Comparison of ENCODE assay signal across 15 cellular contexts in the genomic region with DNA sequence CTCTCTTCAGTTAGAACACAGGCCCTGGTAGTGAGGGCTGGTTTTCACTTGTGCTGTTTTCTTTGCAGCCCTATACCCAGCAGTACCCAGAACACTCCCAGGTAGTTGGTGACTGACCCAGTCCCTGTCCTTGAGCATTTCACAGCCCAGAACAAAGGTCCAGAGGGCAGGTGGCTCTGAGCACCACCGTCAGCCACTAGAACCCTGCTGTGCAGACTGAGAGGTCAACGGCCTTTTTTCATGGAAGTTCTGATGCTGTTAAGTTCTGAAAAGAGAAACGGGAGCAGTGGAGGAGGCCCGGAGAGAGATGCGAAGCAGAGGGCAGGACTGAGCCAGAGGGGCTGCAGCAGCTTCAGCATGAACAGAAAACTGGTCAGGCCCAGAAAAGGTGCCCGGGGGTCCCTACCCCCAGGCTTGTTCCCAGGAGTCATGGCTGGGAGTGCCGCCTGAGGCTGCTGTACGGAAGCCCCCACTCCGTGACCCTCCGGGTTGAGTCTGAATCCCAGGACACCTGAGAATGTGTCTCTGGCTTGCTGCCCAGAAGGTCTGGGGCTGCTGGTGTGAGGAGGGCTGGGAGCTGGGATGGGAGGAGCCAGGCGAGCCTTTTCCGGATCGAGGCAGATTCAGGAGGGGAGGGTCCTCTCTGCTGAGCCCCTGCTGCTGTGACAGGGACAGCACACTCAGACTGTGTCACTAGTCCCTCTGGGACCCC. TPM values are rescaled to one million over a fixed set of nuclear protein-coding genes. Genes with fewer than 3 reads are reported as not detected.
DNase-seq lines count a peak whose midpoint lies in the region; ATAC-seq and TF ChIP-seq lines count a peak whose summit lies in the region.
"Had no signal": no experiment of that assay in that cellular context is flagged by ENCODE, and none has a peak within 500 bp of the region (broad histone marks: within the 10 kb centered on the region; RNA-seq: fewer than 3 reads in every experiment).

No MANE protein-coding gene starts in this region.

- H3K9ac ChIP-seq in IMR-90 (ENCODE audit: low read depth, low read length): no peak overlapping the region
- H3K9ac ChIP-seq in endodermal cell (ENCODE audit: extremely low read depth, low read length, poor library complexity, severe bottlenecking): no peak overlapping the region

- H3K4me1 Mint-ChIP-seq in endodermal cell: no peaks in the 10 kb centered on the region
- no peaks in the 10 kb centered on the region for H3K4me1 Mint-ChIP-seq in progenitor cell of endocrine pancreas (ENCODE audit: low read depth)

- H3K4me3 Mint-ChIP-seq in endodermal cell (no peak overlapping the region), progenitor cell of endocrine pancreas (ENCODE audit: low read depth) (no peak overlapping the region)
- H3K4me3 Mint-ChIP-seq: activated T-helper 1 cell treated with anti-CD3 and anti-CD28 coated beads, Interleukin-12 subunit alpha, Interleukin-12 subunit beta, Interleukin-2, Interleukin-4 antibody, amounts not matched to agents 30 ng/mL and 10 ng/mL and 1 ng/mL, durations not matched to agents 14 hours and 24 hours and 36 hours had no signal

- H4K20me1 ChIP-seq in IMR-90 (ENCODE audit: insufficient read depth, low read length): no peaks in the 10 kb centered on the region; the same call in none of the 2 replicates

- H2BK15ac ChIP-seq in IMR-90 (ENCODE audit: low read depth, low read length): no peak overlapping the region

- no TSS peak for BruUV-seq in IMR-90 (replicated peaks; lab: Mats Ljungman, UMichigan)

- peaks cover 15 to 52% of the 10 kb centered on the region in 2 experiments; a peak in 3 of 4 replicates for H3K79me1 ChIP-seq in IMR-90 (ENCODE audit: low read depth in 1 of 2, low read length in 2 of 2)

- dilution Hi-C loops in IMR-90 (cut with HindIII; ENCODE audit: low sequenced_read_pairs, unreplicated experiment): no loop called here

- H3K18ac ChIP-seq in IMR-90 (ENCODE audit: low read depth, low read length): no peak overlapping the region

- H3K23ac ChIP-seq in IMR-90 (ENCODE audit: low read depth, low read length): no peak overlapping the region

- POLR2A ChIA-PET in IMR-90 (lab: Charles Lee; ENCODE audit: unreplicated experiment): no interaction called here

- no peak overlapping the region for H4K91ac ChIP-seq in IMR-90 (ENCODE audit: insufficient read depth, low read depth, low read length)

- WGBS in IMR-90 (ENCODE audit: extremely low coverage in 2 of 2, insufficient read length in 1 of 2), 2 experiments: 64% methylated on average over 10 of the region's 13 CpGs; no CpG with 5 or more reads in 1 of the 2 experiments
- WGBS in endodermal cell (ENCODE audit: insufficient coverage in 1 of 2, insufficient read length in 1 of 2), 2 experiments: 62 to 63% methylated on average over 11 to 13 of the region's 13 CpGs
- 27 to 47% methylated on average over 3 to 4 of the region's 13 CpGs for WGBS in gastroesophageal sphincter (ENCODE audit: low coverage in 1 of 2), 2 donors
- WGBS in lower leg skin, 2 donors: 67 to 84% methylated on average over 13 of the region's 13 CpGs

- no peak overlapping the region for H3K27ac Mint-ChIP-seq in endodermal cell
- peak overlapping the region; percentile 7 for H3K27ac Mint-ChIP-seq in progenitor cell of endocrine pancreas
- H3K27ac Mint-ChIP-seq: activated T-helper 1 cell treated with anti-CD3 and anti-CD28 coated beads, Interleukin-12 subunit alpha, Interleukin-12 subunit beta, Interleukin-2, Interleukin-4 antibody, amounts not matched to agents 30 ng/mL and 10 ng/mL and 1 ng/mL, durations not matched to agents 14 hours and 24 hours and 36 hours had no signal

- intact Hi-C loops in Right ventricle myocardium superior (cut with DNase I) (no loop called here), IMR-90 (cut with micrococcal nuclease) (loop anchor here (10.0 kb wide), 1 partner anchor 85 kb away; the partner anchor contains the start of gene FANCA), lower leg skin (cut with DNase I; ENCODE audit: low total_unique reads) (no loop called here)

- H3K56ac ChIP-seq in IMR-90 (ENCODE audit: extremely low read depth, insufficient read depth, low read length): no peak overlapping the region

- H4K8ac ChIP-seq in IMR-90 (ENCODE audit: low read depth in 2 of 2, low read length in 2 of 2): no peak overlapping the region

- H3K27ac ChIP-seq in cardiac muscle cell (peak overlapping the region; percentile 69), IMR-90 (ENCODE audit: insufficient read depth, low read length) (no peak overlapping the region), endodermal cell (ENCODE audit: low read depth, low read length) (peak overlapping the region; percentile 44), gastroesophageal sphincter (no peak overlapping the region)
- H3K27ac ChIP-seq: left lung, psoas muscle, tibial nerve had no signal

- peaks cover 42% of the 10 kb centered on the region for H3K36me3 ChIP-seq in cardiac muscle cell
- H3K36me3 ChIP-seq in IMR-90 (ENCODE audit: control insufficient read depth, insufficient read depth, low read length): peaks cover 61% of the 10 kb centered on the region
- H3K36me3 ChIP-seq in endodermal cell (ENCODE audit: control insufficient read depth, insufficient read depth, low read length): peaks cover 70% of the 10 kb centered on the region
- peaks cover 0 to 98% of the 10 kb centered on the region in 2 donors for H3K36me3 ChIP-seq in gastroesophageal sphincter

- no peak overlapping the region for H4K5ac ChIP-seq in IMR-90 (ENCODE audit: low read depth, low read length)

- no peak overlapping the region for H2AFZ ChIP-seq in IMR-90 (replicated peaks; ENCODE audit: low read length, poor library complexity)

- CTCF ChIA-PET in IMR-90 (lab: Yijun Ruan, JAX): no interaction called here

- H2BK5ac ChIP-seq in IMR-90 (ENCODE audit: low read depth, low read length, poor library complexity, severe bottlenecking): no peak overlapping the region

- no peak for ATAC-seq in Right ventricle myocardium superior (ENCODE audit: poor library complexity)
- ATAC-seq in IMR-90 (ENCODE audit: low read depth): no peak
- no peak for ATAC-seq in gastroesophageal sphincter
- ATAC-seq: left lung, psoas muscle had no signal

- H2AK5ac ChIP-seq in IMR-90 (ENCODE audit: low read depth, low read length): no peak overlapping the region

- H3K27me3 Mint-ChIP-seq in endodermal cell (ENCODE audit: insufficient read depth) (no peaks in the 10 kb centered on the region), progenitor cell of endocrine pancreas (no peaks in the 10 kb centered on the region)

- TF ChIP-seq RAD21 in IMR-90 (IDR thresholded peaks at IDR 0.05; ENCODE audit: low read length): no peak

- no peak overlapping the region for H3K4me2 ChIP-seq in IMR-90 (ENCODE audit: low read depth, low read length)

- in situ Hi-C loops in IMR-90 (cut with MboI; ENCODE audit: low sequenced_read_pairs): no loop called here

- no peak for TF ChIP-seq CTCF in cardiac muscle cell (IDR thresholded peaks at IDR 0.05; ENCODE audit: low read depth, low read length)
- no peak for TF ChIP-seq CTCF in IMR-90 (conservative IDR thresholded peaks at IDR 0.05; ENCODE audit: low read depth, low read length)
- TF ChIP-seq CTCF in endodermal cell (conservative IDR thresholded peaks at IDR 0.05): no peak
- TF ChIP-seq CTCF in progenitor cell of endocrine pancreas (IDR thresholded peaks at IDR 0.05; ENCODE audit: unreplicated experiment): no peak
- no peak for TF ChIP-seq CTCF in gastroesophageal sphincter (IDR thresholded peaks at IDR 0.05)
- no peak for TF ChIP-seq CTCF in lower leg skin (IDR thresholded peaks at IDR 0.05)

- H3K4me3 ChIP-seq in cardiac muscle cell: no peak overlapping the region
- H3K4me3 ChIP-seq in IMR-90 (ENCODE audit: insufficient read depth, low read depth, low read length): no peak overlapping the region
- no peak overlapping the region for H3K4me3 ChIP-seq in endodermal cell (ENCODE audit: low read length)
- no peak overlapping the region for H3K4me3 ChIP-seq in gastroesophageal sphincter
- H3K4me3 ChIP-seq in lower leg skin (ENCODE audit: low read depth, poor library complexity, severe bottlenecking): no peak overlapping the region
- H3K4me3 ChIP-seq: left lung, psoas muscle, tibial nerve had no signal

- H3K9me3 Mint-ChIP-seq in endodermal cell (no peaks in the 10 kb centered on the region), progenitor cell of endocrine pancreas (ENCODE audit: low read depth) (no peaks in the 10 kb centered on the region)
- H3K9me3 Mint-ChIP-seq: activated T-helper 1 cell treated with anti-CD3 and anti-CD28 coated beads, Interleukin-12 subunit alpha, Interleukin-12 subunit beta, Interleukin-2, Interleukin-4 antibody, amounts not matched to agents 30 ng/mL and 10 ng/mL and 1 ng/mL, durations not matched to agents 14 hours and 24 hours and 36 hours had no signal

- TF ChIP-seq POLR2A in IMR-90 (IDR thresholded peaks at IDR 0.05; ENCODE audit: low read depth, low read length): no peak
- no peak for TF ChIP-seq POLR2A in gastroesophageal sphincter (IDR thresholded peaks at IDR 0.05)
- TF ChIP-seq POLR2A in lower leg skin (IDR thresholded peaks at IDR 0.05): no peak

- H3K36me3 Mint-ChIP-seq in endodermal cell (ENCODE audit: low read depth) (peaks cover 63% of the 10 kb centered on the region), progenitor cell of endocrine pancreas (ENCODE audit: insufficient read depth) (peaks cover 24% of the 10 kb centered on the region)

- H3K9me1 ChIP-seq in IMR-90 (ENCODE audit: insufficient read depth, low read length): no peaks in the 10 kb centered on the region

- TF ChIP-seq EP300 in gastroesophageal sphincter (IDR thresholded peaks at IDR 0.05): no peak

- DNase-seq in cardiac muscle cell (ENCODE audit: low read depth in 1 of 2, low spot score in 1 of 2) (peak in 1 of 2 donors; percentile 66), Right ventricle myocardium superior (no peak), IMR-90 (no peak), endodermal cell (peak; percentile 49), progenitor cell of endocrine pancreas (ENCODE audit: low spot score, unreplicated experiment) (no peak), lower leg skin (ENCODE audit: low spot score in 2 of 2) (no peak), amniotic stem cell (lab: John Stamatoyannopoulos, UW) (no peak)
- DNase-seq: activated CD4-positive, alpha-beta T cell treated with anti-CD3 and anti-CD28 coated beads, Interleukin-2, amount 50 U/mL, for 4 hours; AML-193; left lung; NCI-H2029 treated with DMSO at 0.1 percent for 48 hours; psoas muscle had no signal

- peak overlapping the region; percentile 23 for H2AK9ac ChIP-seq in IMR-90 (replicated peaks; ENCODE audit: low read depth, low read length, poor library complexity)

- no peak overlapping the region for H2BK120ac ChIP-seq in IMR-90 (ENCODE audit: low read depth, low read length)

- H3K14ac ChIP-seq in IMR-90 (replicated peaks; ENCODE audit: low read depth, low read length): no peak overlapping the region

- no peak overlapping the region for H2BK20ac ChIP-seq in IMR-90 (ENCODE audit: low read depth, low read length)

- H3K4me1 ChIP-seq in cardiac muscle cell (ENCODE audit: low read depth) (peaks cover 3% of the 10 kb centered on the region), IMR-90 (ENCODE audit: control insufficient read depth, insufficient read depth, low read length) (no peaks in the 10 kb centered on the region), endodermal cell (ENCODE audit: control insufficient read depth, insufficient read depth, low read length) (no peaks in the 10 kb centered on the region), gastroesophageal sphincter (no peaks in the 10 kb centered on the region)
- H3K4me1 ChIP-seq: psoas muscle had no signal

- H3K27me3 ChIP-seq in cardiac muscle cell (no peaks in the 10 kb centered on the region), IMR-90 (ENCODE audit: control insufficient read depth, insufficient read depth, low read length) (no peaks in the 10 kb centered on the region), endodermal cell (ENCODE audit: control insufficient read depth, insufficient read depth, low read length, poor library complexity, severe bottlenecking) (no peaks in the 10 kb centered on the region), gastroesophageal sphincter (no peaks in the 10 kb centered on the region)
- H3K27me3 ChIP-seq: left lung, tibial nerve had no signal

- H3K9me3 ChIP-seq in cardiac muscle cell (ENCODE audit: low read depth) (no peaks in the 10 kb centered on the region), IMR-90 (ENCODE audit: control insufficient read depth, insufficient read depth, low read length) (no peaks in the 10 kb centered on the region), endodermal cell (ENCODE audit: control insufficient read depth, low read length) (no peaks in the 10 kb centered on the region), gastroesophageal sphincter (no peaks in the 10 kb centered on the region)
- H3K9me3 ChIP-seq: left lung, psoas muscle, tibial nerve had no signal

- no peak overlapping the region for H3K4ac ChIP-seq in IMR-90 (ENCODE audit: low read depth, low read length)

RNA-seq across cellular contexts. Expression of gene ZNF276, which starts 8.7 kb away (rescaled TPM):
- total RNA-seq in cardiac muscle cell (30.4 and 43.2 TPM in 2 replicates), Right ventricle myocardium superior (10.2 TPM), IMR-90 (2012; rRNA removed) (4.1 and 4.2 TPM in 2 replicates), endodermal cell (10 to 100 TPM; 28.2 to 32.6 TPM), progenitor cell of endocrine pancreas (22.5 and 25.0 TPM in 2 replicates), gastroesophageal sphincter (10 to 100 TPM; 16.7 to 45.8 (median 18.2) TPM), lower leg skin (10 to 100 TPM; 44.7 to 62.0 (median 52.8) TPM)
- polyA plus RNA-seq in cardiac muscle cell (16.2 and 22.5 TPM in 2 replicates), IMR-90 (2012; rRNA removed) (18.6 and 19.1 TPM in 2 replicates)
- 4.2 and 9.3 TPM in 2 replicates for polyA plus RNA-seq in IMR-90 (2012; cell fraction: cytosol; rRNA removed)
- 87.7 and 168 TPM in 2 replicates for polyA plus RNA-seq in IMR-90 (2012; cell fraction: nucleus; rRNA removed; ENCODE audit: low replicate concordance)
- 22.9 TPM for polyA plus RNA-seq in endodermal cell (2013, experiment 1 of 2)
- 15.8 TPM for polyA plus RNA-seq in endodermal cell (2013, experiment 2 of 2)

RNA-seq across cellular contexts. Expression of gene VPS9D1, which starts 9.3 kb away (rescaled TPM):
- total RNA-seq in cardiac muscle cell: 21.3 and 30.0 TPM in 2 replicates
- polyA plus RNA-seq in cardiac muscle cell: 15.4 and 22.3 TPM in 2 replicates
- total RNA-seq in Right ventricle myocardium superior: 11.2 TPM
- total RNA-seq in IMR-90 (2012; rRNA removed): 1.8 and 1.9 TPM in 2 replicates
- polyA plus RNA-seq in IMR-90 (2012; rRNA removed): 20.3 and 27.0 TPM in 2 replicates
- 11.0 and 11.5 TPM in 2 replicates for polyA plus RNA-seq in IMR-90 (2012; cell fraction: cytosol; rRNA removed)
- polyA plus RNA-seq in IMR-90 (2012; cell fraction: nucleus; rRNA removed; ENCODE audit: low replicate concordance): 98.5 and 189 TPM in 2 replicates
- 10 to 100 TPM in 1 of 2 donors, 1 to 10 TPM in 1; 7.4 to 10.0 TPM for total RNA-seq in endodermal cell
- polyA plus RNA-seq in endodermal cell (2013, experiment 1 of 2): 12.8 TPM
- 10.7 TPM for polyA plus RNA-seq in endodermal cell (2013, experiment 2 of 2)
- 17.4 and 17.9 TPM in 2 replicates for total RNA-seq in progenitor cell of endocrine pancreas
- total RNA-seq in gastroesophageal sphincter: 10 to 100 TPM in 1 of 4 donors, 1 to 10 TPM in 3; 4.4 to 10.1 (median 7.3) TPM
- 1 to 10 TPM; 5.8 to 9.8 (median 7.0) TPM for total RNA-seq in lower leg skin

RNA-seq across cellular contexts. Expression of gene SPATA2L, which starts 28.5 kb away (rescaled TPM):
- total RNA-seq in cardiac muscle cell (15.5 and 25.2 TPM in 2 replicates), Right ventricle myocardium superior (4.1 TPM), IMR-90 (2012; rRNA removed) (4.8 and 5.0 TPM in 2 replicates), endodermal cell (10 to 100 TPM; 22.9 to 28.8 TPM), progenitor cell of endocrine pancreas (14.0 and 15.5 TPM in 2 replicates), gastroesophageal sphincter (10 to 100 TPM in 3 of 4 donors, 1 to 10 TPM in 1; 8.7 to 21.8 (median 13.2) TPM), lower leg skin (10 to 100 TPM; 18.3 to 34.6 (median 28.4) TPM)
- polyA plus RNA-seq in cardiac muscle cell (12.3 and 17.1 TPM in 2 replicates), IMR-90 (2012; rRNA removed) (6.9 and 8.8 TPM in 2 replicates)
- 11.7 and 14.7 TPM in 2 replicates for polyA plus RNA-seq in IMR-90 (2012; cell fraction: cytosol; rRNA removed)
- polyA plus RNA-seq in IMR-90 (2012; cell fraction: nucleus; rRNA removed; ENCODE audit: low replicate concordance): 5.4 and 20.5 TPM in 2 replicates
- 8.1 TPM for polyA plus RNA-seq in endodermal cell (2013, experiment 1 of 2)
- polyA plus RNA-seq in endodermal cell (2013, experiment 2 of 2): 8.7 TPM

RNA-seq across cellular contexts. Expression of gene CDK10, which starts 43.5 kb away (rescaled TPM):
- total RNA-seq in cardiac muscle cell: 58.8 and 76.3 TPM in 2 replicates
- 142 and 159 TPM in 2 replicates for polyA plus RNA-seq in cardiac muscle cell
- total RNA-seq in Right ventricle myocardium superior: 20.7 TPM
- total RNA-seq in IMR-90 (2012; rRNA removed): 18.6 and 19.5 TPM in 2 replicates
- 61.8 and 65.3 TPM in 2 replicates for polyA plus RNA-seq in IMR-90 (2012; rRNA removed)
- polyA plus RNA-seq in IMR-90 (2012; cell fraction: cytosol; rRNA removed): 36.5 and 41.9 TPM in 2 replicates
- polyA plus RNA-seq in IMR-90 (2012; cell fraction: nucleus; rRNA removed; ENCODE audit: low replicate concordance): 292 and 559 TPM in 2 replicates
- 100 to 1,000 TPM; 108 to 123 TPM for total RNA-seq in endodermal cell
- 95.5 TPM for polyA plus RNA-seq in endodermal cell (2013, experiment 1 of 2)
- 113 TPM for polyA plus RNA-seq in endodermal cell (2013, experiment 2 of 2)
- 183 and 192 TPM in 2 replicates for total RNA-seq in progenitor cell of endocrine pancreas
- 10 to 100 TPM; 24.1 to 44.0 (median 28.9) TPM for total RNA-seq in gastroesophageal sphincter
- 10 to 100 TPM; 34.6 to 69.1 (median 40.9) TPM for total RNA-seq in lower leg skin

Comparison
In these comparisons a context has a peak if more than half of its experiments do, and no peak if none do; other contexts are left out.
1. H3K27ac ChIP-seq: peak in cardiac muscle cell (single experiment) and endodermal cell (single experiment); none in IMR-90 (single experiment) and gastroesophageal sphincter (0 of 4).